In the genomic region with DNA sequence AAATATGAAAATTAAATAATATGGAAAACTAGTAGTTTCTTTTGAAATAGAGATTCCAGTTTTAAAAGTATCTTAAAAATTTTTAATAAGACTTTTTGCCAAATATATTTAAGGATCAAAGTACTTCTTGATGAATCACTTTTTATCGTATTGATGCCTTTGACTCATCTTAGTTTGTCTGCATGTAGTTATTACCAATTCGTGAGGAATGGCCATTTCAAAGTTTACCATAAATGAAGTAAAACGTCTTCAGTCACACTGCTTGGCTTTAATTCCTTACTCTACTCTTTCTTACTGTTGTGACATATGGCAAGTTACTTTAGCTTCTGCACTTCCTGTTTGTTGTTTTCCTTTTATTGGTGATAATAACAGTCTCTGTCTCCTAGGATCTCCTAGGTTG, we compare ENCODE assay signal across 24 cellular contexts. TPM values are rescaled to one million over a fixed set of nuclear protein-coding genes. Genes with fewer than 3 reads are reported as not detected.
DNase-seq lines count a peak whose midpoint lies in the region; ATAC-seq and TF ChIP-seq lines count a peak whose summit lies in the region.
"Had no signal": no experiment of that assay in that cellular context is flagged by ENCODE, and none has a peak within 500 bp of the region (broad histone marks: within the 10 kb centered on the region; RNA-seq: fewer than 3 reads in every experiment).

No MANE protein-coding gene starts in this region.

- BruUV-seq in MCF 10A (replicated peaks; lab: Mats Ljungman, UMichigan) = no TSS peak
- BruUV-seq in mammary epithelial cell (replicated peaks; lab: Mats Ljungman, UMichigan) = no TSS peak
- no TSS peak for BruUV-seq in PC-3 (replicated peaks; lab: Mats Ljungman, UMichigan)
- BruUV-seq in Calu3 (replicated peaks; lab: Mats Ljungman, UMichigan) = no TSS peak

- H3K4me1 Mint-ChIP-seq in MCF 10A (ENCODE audit: insufficient read depth, unreplicated experiment) (peaks cover 24% of the 10 kb centered on the region), Calu3 (ENCODE audit: low read depth, unreplicated experiment) (no peaks in the 10 kb centered on the region)

- H3F3A ChIP-seq in PC-3 (ENCODE audit: low read length, unreplicated experiment) = no peaks in the 10 kb centered on the region

- 61% methylated on average over 3 of the region's 3 CpGs for WGBS in mammary epithelial cell (ENCODE audit: low coverage, missing lambda C conversion rate)

- in situ Hi-C loops in mammary epithelial cell (cut with MboI; ENCODE audit: low sequenced_read_pairs in 2 of 2) = no loop called here

- no peak for TF ChIP-seq CTCF in MCF 10A (IDR thresholded peaks at IDR 0.05; ENCODE audit: unreplicated experiment)
- TF ChIP-seq CTCF in mammary epithelial cell (conservative IDR thresholded peaks at IDR 0.05 in 1 of 2, IDR thresholded peaks at IDR 0.05 in 1 of 2; ENCODE audit: extremely low read depth in 1 of 2, insufficient read depth in 1 of 2, low read depth in 1 of 2, low read length in 2 of 2) = no peak
- TF ChIP-seq CTCF in PC-3 (conservative IDR thresholded peaks at IDR 0.05; ENCODE audit: low read depth, low read length) = no peak
- TF ChIP-seq CTCF in fibroblast of pulmonary artery (IDR thresholded peaks at IDR 0.05; ENCODE audit: low read length, missing control alignments) = no peak
- no peak for TF ChIP-seq CTCF in Calu3 (IDR thresholded peaks at IDR 0.05; ENCODE audit: unreplicated experiment)

- H3K79me2 ChIP-seq in mammary epithelial cell (ENCODE audit: insufficient read depth, low read length) = peaks cover 77% of the 10 kb centered on the region
- peaks cover 33% of the 10 kb centered on the region for H3K79me2 ChIP-seq in PC-3 (ENCODE audit: low read length)

- H3K36me3 ChIP-seq in mammary epithelial cell (ENCODE audit: insufficient read depth, low read length) = peaks cover 8% of the 10 kb centered on the region
- peaks cover 12% of the 10 kb centered on the region for H3K36me3 ChIP-seq in PC-3 (ENCODE audit: low read depth, low read length)
- H3K36me3 ChIP-seq: colonic mucosa had no signal

- ATAC-seq in PC-3 = peak; percentile 76
- ATAC-seq: activated CD8-positive, alpha-beta T cell treated with anti-CD3 and anti-CD28 coated beads, Interleukin-2, amount 10 ng/mL, durations not matched to agents 7 days and 5 days had no signal

- dilution Hi-C loops in mammary epithelial cell (cut with HindIII; ENCODE audit: low sequenced_read_pairs) = no loop called here

- H3K9ac ChIP-seq in mammary epithelial cell (ENCODE audit: insufficient read depth, low read length) (no peak overlapping the region), PC-3 (ENCODE audit: low read length) (no peak overlapping the region)
- H3K9ac ChIP-seq: KMS-11 had no signal

- intact Hi-C loops in MCF 10A (cut with micrococcal nuclease) = no loop called here
- intact Hi-C loops in mammary epithelial cell (cut with micrococcal nuclease) = no loop called here
- intact Hi-C loops in PC-3 (cut with micrococcal nuclease) = no loop called here
- intact Hi-C loops in Calu3 (cut with micrococcal nuclease; ENCODE audit: unreplicated experiment) = no loop called here

- H3K27me3 ChIP-seq in mammary epithelial cell (ENCODE audit: insufficient read depth, low read length) (no peaks in the 10 kb centered on the region), PC-3 (ENCODE audit: low read length) (no peaks in the 10 kb centered on the region)
- H3K27me3 ChIP-seq: colonic mucosa had no signal

- H3K36me3 Mint-ChIP-seq in MCF 10A (ENCODE audit: insufficient read depth, unreplicated experiment) = peaks cover 18% of the 10 kb centered on the region
- H3K36me3 Mint-ChIP-seq in Calu3 (ENCODE audit: insufficient read depth, unreplicated experiment) = no peaks in the 10 kb centered on the region

- peak overlapping the region; percentile 69 for H3K27ac Mint-ChIP-seq in MCF 10A (ENCODE audit: low read depth, unreplicated experiment)
- H3K27ac Mint-ChIP-seq in Calu3 (ENCODE audit: unreplicated experiment) = no peak overlapping the region
- H3K27ac Mint-ChIP-seq: activated CD8-positive, alpha-beta T cell treated with anti-CD3 and anti-CD28 coated beads, Interleukin-2, amount 10 ng/mL, durations not matched to agents 7 days and 5 days; activated naive CD8-positive, alpha-beta T cell; brain; nephron had no signal

- CTCF ChIA-PET in MCF 10A (lab: Yijun Ruan, JAX) (no interaction called here), mammary epithelial cell (lab: Charles Lee; ENCODE audit: low non-redundant PET) (no interaction called here), PC-3 (lab: Charles Lee) (no interaction called here), Calu3 (lab: Charles Lee) (no interaction called here)

- H3K4me3 ChIP-seq in mammary epithelial cell (replicated peaks in 1 of 3; ENCODE audit: insufficient read depth in 1 of 3, low read depth in 2 of 3, low read length in 3 of 3) (no peak overlapping the region), PC-3 (ENCODE audit: low read length) (no peak overlapping the region), fibroblast of pulmonary artery (replicated peaks; ENCODE audit: low read depth, low read length) (no peak overlapping the region)
- H3K4me3 ChIP-seq: colonic mucosa, PC-9, skin epidermis had no signal

- H3K27ac ChIP-seq in mammary epithelial cell (ENCODE audit: insufficient read depth, low read depth, low read length) (no peak overlapping the region), PC-3 (ENCODE audit: low read length) (peak overlapping the region; percentile 42)
- H3K27ac ChIP-seq: colonic mucosa, KMS-11, PC-9, skin epidermis had no signal

- no peak overlapping the region for H2AFZ ChIP-seq in mammary epithelial cell (ENCODE audit: low read depth, low read length)
- no peak overlapping the region for H2AFZ ChIP-seq in PC-3 (ENCODE audit: low read length)
- H2AFZ ChIP-seq: PC-9 had no signal

- H3K4me2 ChIP-seq in mammary epithelial cell (ENCODE audit: insufficient read depth, low read depth, low read length) (no peak overlapping the region), PC-3 (ENCODE audit: low read length) (no peak overlapping the region)
- H3K4me2 ChIP-seq: KMS-11, PC-9 had no signal

- H4K20me1 ChIP-seq in mammary epithelial cell (ENCODE audit: insufficient read depth, low read length) (no peaks in the 10 kb centered on the region), PC-3 (ENCODE audit: low read length) (no peaks in the 10 kb centered on the region)

- POLR2A ChIA-PET in MCF 10A (lab: Yijun Ruan, JAX) = interaction anchor here (0.7 to 3.2 kb wide), 3 partner anchors 26 to 696 kb away, joined by 3 to 11 read pairs (median 3); a partner anchor contains a TSS
- POLR2A ChIA-PET in PC-3 (lab: Charles Lee; ENCODE audit: unreplicated experiment) = interaction anchor here (1.3 kb wide), 1 partner anchor 38 kb away, joined by 4 read pairs; a partner anchor contains a TSS

- H3K27me3 Mint-ChIP-seq in MCF 10A (ENCODE audit: insufficient read depth, unreplicated experiment) (no peaks in the 10 kb centered on the region), Calu3 (ENCODE audit: unreplicated experiment) (no peaks in the 10 kb centered on the region)
- H3K27me3 Mint-ChIP-seq: activated naive CD8-positive, alpha-beta T cell; activated T-cell treated with anti-CD3 and anti-CD28 coated beads, Interleukin-2, amount 50 U/mL, for 24 hours; brain had no signal

- no peaks in the 10 kb centered on the region for H3K9me3 Mint-ChIP-seq in MCF 10A (ENCODE audit: unreplicated experiment)
- no peaks in the 10 kb centered on the region for H3K9me3 Mint-ChIP-seq in Calu3 (ENCODE audit: low read depth, unreplicated experiment)
- H3K9me3 Mint-ChIP-seq: activated T-cell treated with anti-CD3 and anti-CD28 coated beads, Interleukin-2, amount 50 U/mL, for 24 hours; brain; nephron had no signal

- no peak overlapping the region for H3K4me3 Mint-ChIP-seq in MCF 10A (ENCODE audit: unreplicated experiment)
- no peak overlapping the region for H3K4me3 Mint-ChIP-seq in Calu3 (ENCODE audit: low read depth, unreplicated experiment)
- H3K4me3 Mint-ChIP-seq: activated CD8-positive, alpha-beta T cell treated with anti-CD3 and anti-CD28 coated beads, Interleukin-2, amount 10 ng/mL, durations not matched to agents 7 days and 5 days; activated naive CD8-positive, alpha-beta T cell; activated T-cell treated with anti-CD3 and anti-CD28 coated beads, Interleukin-2, amount 50 U/mL, for 24 hours; brain; nephron had no signal

- peaks cover 6% of the 10 kb centered on the region for H3K4me1 ChIP-seq in mammary epithelial cell (ENCODE audit: insufficient read depth, low read length)
- peaks cover 15% of the 10 kb centered on the region for H3K4me1 ChIP-seq in PC-3 (ENCODE audit: insufficient read depth, low read length)
- H3K4me1 ChIP-seq: colonic mucosa had no signal

- no peaks in the 10 kb centered on the region for H3K9me3 ChIP-seq in mammary epithelial cell (replicated peaks; ENCODE audit: insufficient read depth, low read length)
- no peaks in the 10 kb centered on the region for H3K9me3 ChIP-seq in PC-3 (ENCODE audit: low read length)
- H3K9me3 ChIP-seq: colonic mucosa had no signal

- H3K9me2 ChIP-seq in PC-3 (replicated peaks; ENCODE audit: low read length) = no peaks in the 10 kb centered on the region

- DNase-seq in MCF 10A (ENCODE audit: unreplicated experiment) (no peak), mammary epithelial cell (no peak), PC-3 (peak; percentile 59), fibroblast of pulmonary artery (ENCODE audit: low read depth) (peak; percentile 17), Calu3 (no peak), occipital lobe (lab: John Stamatoyannopoulos, UW) (no peak)
- DNase-seq in activated effector memory CD4-positive, alpha-beta T cell treated with Interleukin-2 at 50 U/mL for 16 hours = no peak
- DNase-seq in NK-92 treated with Interleukin-12 subunit alpha and Interleukin-12 subunit beta, amount 100 ng/mL, for 24 hours (lab: John Stamatoyannopoulos, UW) = no peak
- DNase-seq: activated CD4-positive, CD25-positive, alpha-beta regulatory T cell; activated CD8-positive, alpha-beta T cell treated with anti-CD3 and anti-CD28 coated beads, Interleukin-2, amount 10 ng/mL, durations not matched to agents 7 days and 5 days; activated T-cell treated with anti-CD3 and anti-CD28 coated beads, Interleukin-2, amount 50 U/mL, for 24 hours; C1 segment of cervical spinal cord; colonic mucosa; hippocampal formation; kidney glomerular epithelial cell; NCI-H1417; NCI-H774; PC-9; stimulated activated CD4-positive, alpha-beta T cell treated with anti-CD3 and anti-CD28 coated beads, Interleukin-4, amount 100 ng/mL, for 4 hours had no signal

RNA-seq across cellular contexts. Expression of a gene that starts 38.3 kb away (rescaled TPM):
- 66.0 and 81.6 TPM in 2 replicates for total RNA-seq in MCF 10A (2022)
- 100 to 1,000 TPM; 120 TPM for total RNA-seq in mammary epithelial cell
- 55.2 TPM for polyA plus RNA-seq in mammary epithelial cell
- polyA minus RNA-seq in mammary epithelial cell = 103 TPM
- total RNA-seq in PC-3 (2014; rRNA removed) = 17.9 and 19.5 TPM in 2 replicates
- total RNA-seq in Calu3 (2022) = 25.9 and 26.7 TPM in 2 replicates
- 84.1 TPM for total RNA-seq in occipital lobe

Comparison
In these comparisons a context has a peak if more than half of its experiments do, and no peak if none do; other contexts are left out.
1. DNase-seq: peak in PC-3 (single experiment) and fibroblast of pulmonary artery (single experiment); none in MCF 10A (single experiment), mammary epithelial cell (single experiment), Calu3 (single experiment), activated effector memory CD4-positive, alpha-beta T cell treated with Interleukin-2 at 50 U/mL for 16 hours (single experiment), occipital lobe (single experiment) and NK-92 treated with Interleukin-12 subunit alpha and Interleukin-12 subunit beta, amount 100 ng/mL, for 24 hours (single experiment).